In genomic region chr2:42861321-42861720, GRCh38 we compare ENCODE assay signal across 1 cellular context.
TF ChIP-seq lines count a peak whose summit lies in the region.

No MANE protein-coding gene starts in this region.

TF ChIP-seq in IMR-90, 13 proteins besides CTCF, POLR2A, EP300 and RAD21 (continued from another document):
- TF ChIP-seq RCOR1 (IDR thresholded peaks at IDR 0.05; ENCODE audit: insufficient replicate concordance, low read length) (no peak), CHD1 (IDR thresholded peaks at IDR 0.05; ENCODE audit: low read depth, low read length) (no peak), CEBPB (IDR thresholded peaks at IDR 0.05; ENCODE audit: low read depth, low read length) (no peak), ELK1 (IDR thresholded peaks at IDR 0.05; ENCODE audit: borderline replicate concordance, low read depth, low read length) (no peak), FOS (IDR thresholded peaks at IDR 0.05; ENCODE audit: low read depth, low read length) (no peak), RFX5 (IDR thresholded peaks at IDR 0.05; ENCODE audit: low read depth, low read length) (no peak)
